Comparison of ENCODE assay signal across 10 cellular contexts in genomic region chr1:193558491-193559028, GRCh38.
A peak's percentile ranks its signal among the peaks of the same experiment; 100 is the strongest.
DNase-seq lines count a peak whose midpoint lies in the region; ATAC-seq, FAIRE-seq and TF ChIP-seq lines count a peak whose summit lies in the region.
"Had no signal": no experiment of that assay in that cellular context is flagged by ENCODE, and none has a peak within 500 bp of the region (broad histone marks: within the 10 kb centered on the region; RNA-seq: fewer than 3 reads in every experiment).

No MANE protein-coding gene starts in this region.

- FAIRE-seq in HTR-8/SVneo (lab: Jason Lieb, UNC), result no peak
- FAIRE-seq: GM12891 had no signal

- no peaks in the 10 kb centered on the region for H3K27me3 ChIP-seq in esophagus muscularis mucosa

- no peak for TF ChIP-seq CTCF in esophagus muscularis mucosa (IDR thresholded peaks at IDR 0.05)

- intact Hi-C loops in esophagus muscularis mucosa (cut with DNase I), result no loop called here

- H3K4me3 ChIP-seq in esophagus muscularis mucosa, result no peak overlapping the region
- H3K4me3 ChIP-seq: PC-9 had no signal

- H3K4me3 Mint-ChIP-seq in activated T-cell treated with anti-CD3 and anti-CD28 coated beads, Interleukin-2, amount 50 U/mL, for 72 hours, result peak overlapping the region in 1 of 2 donors; percentile 58

- H3K9me3 ChIP-seq in esophagus muscularis mucosa, result no peaks in the 10 kb centered on the region

- peak; percentile 66 to 77 for ATAC-seq in activated T-cell treated with anti-CD3 and anti-CD28 coated beads, Interleukin-2, amount 50 U/mL, for 72 hours (replicated peaks in 1 of 2)
- ATAC-seq in HG03520 (IDR thresholded peaks at IDR 0.05; ENCODE audit: unreplicated experiment), result no peak
- no peak for ATAC-seq in GM19463 (IDR thresholded peaks at IDR 0.05; ENCODE audit: unreplicated experiment)
- no peak for ATAC-seq in HG02610 (IDR thresholded peaks at IDR 0.05; ENCODE audit: unreplicated experiment)

- peaks cover 10% of the 10 kb centered on the region for H3K4me1 Mint-ChIP-seq in activated T-cell treated with anti-CD3 and anti-CD28 coated beads, Interleukin-2, amount 50 U/mL, for 72 hours (ENCODE audit: low read depth)

- no peak for TF ChIP-seq EP300 in esophagus muscularis mucosa (IDR thresholded peaks at IDR 0.05)

- H3K27me3 Mint-ChIP-seq in activated T-cell treated with anti-CD3 and anti-CD28 coated beads, Interleukin-2, amount 50 U/mL, for 72 hours (ENCODE audit: low read depth), result no peaks in the 10 kb centered on the region

- 40% methylated on average over 4 of the region's 4 CpGs for WGBS in esophagus muscularis mucosa

- peak; percentile 11 for DNase-seq in Ammon's horn (ENCODE audit: low spot score)
- peak; percentile 14 for DNase-seq in HTR-8/SVneo (ENCODE audit: insufficient read length, low spot score)
- no peak for DNase-seq in activated T-cell treated with anti-CD3 and anti-CD28 coated beads, Interleukin-2, amount 50 U/mL, for 72 hours
- DNase-seq in iris pigment epithelial cell (ENCODE audit: low read depth), result peak; percentile 91
- DNase-seq in esophagus muscularis mucosa (ENCODE audit: extremely low spot score), result no peak

- peak overlapping the region; percentile 16 for H3K27ac Mint-ChIP-seq in activated T-cell treated with anti-CD3 and anti-CD28 coated beads, Interleukin-2, amount 50 U/mL, for 72 hours

- TF ChIP-seq POLR2A in esophagus muscularis mucosa (IDR thresholded peaks at IDR 0.05; ENCODE audit: low read depth), result no peak

- H3K36me3 Mint-ChIP-seq in activated T-cell treated with anti-CD3 and anti-CD28 coated beads, Interleukin-2, amount 50 U/mL, for 72 hours (ENCODE audit: insufficient read depth in 2 of 2), result no peaks in the 10 kb centered on the region

- peaks cover 0 to 5% (median 2%) of the 10 kb centered on the region in 4 donors for H3K4me1 ChIP-seq in esophagus muscularis mucosa

- no peaks in the 10 kb centered on the region for H3K36me3 ChIP-seq in esophagus muscularis mucosa

- no peak overlapping the region for H3K27ac ChIP-seq in esophagus muscularis mucosa (replicated peaks in 1 of 4)
- H3K27ac ChIP-seq: PC-9 had no signal

- peaks cover 0 to 2% of the 10 kb centered on the region in 2 donors for H3K9me3 Mint-ChIP-seq in activated T-cell treated with anti-CD3 and anti-CD28 coated beads, Interleukin-2, amount 50 U/mL, for 72 hours

Comparison
In these comparisons a context has a peak if more than half of its experiments do, and no peak if none do; other contexts are left out.
1. DNase-seq: peak in Ammon's horn (single experiment), HTR-8/SVneo (single experiment) and iris pigment epithelial cell (single experiment); none in activated T-cell treated with anti-CD3 and anti-CD28 coated beads, Interleukin-2, amount 50 U/mL, for 72 hours (0 of 2) and esophagus muscularis mucosa (single experiment).
2. ATAC-seq: peak in activated T-cell treated with anti-CD3 and anti-CD28 coated beads, Interleukin-2, amount 50 U/mL, for 72 hours (2 of 2); none in HG03520 (single experiment), GM19463 (single experiment) and HG02610 (single experiment).